Comparison of ENCODE assay signal across 17 cellular contexts in the genomic region with DNA sequence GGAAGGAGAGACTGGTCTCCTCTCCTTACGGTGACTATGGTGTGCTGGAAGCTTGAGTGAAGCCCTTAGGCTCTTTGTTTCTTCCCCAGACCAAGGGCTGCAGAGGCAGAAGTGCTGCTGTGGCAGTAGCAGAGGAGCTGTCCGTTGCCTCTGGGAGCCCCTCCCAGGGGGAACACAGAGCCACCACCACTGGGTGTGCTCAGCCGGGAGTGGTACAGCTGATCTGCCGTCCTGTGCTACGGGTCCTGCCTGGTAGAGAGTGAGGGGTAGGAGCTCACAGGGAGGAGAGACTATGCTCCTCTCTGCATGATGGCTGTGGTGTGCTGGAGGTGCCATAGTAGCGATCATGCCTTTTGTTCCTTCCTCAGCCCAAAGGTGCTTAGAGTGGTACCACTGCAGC.
DNase-seq lines count a peak whose midpoint lies in the region; ATAC-seq and TF ChIP-seq lines count a peak whose summit lies in the region.
"Had no signal": no experiment of that assay in that cellular context is flagged by ENCODE, and none has a peak within 500 bp of the region (broad histone marks: within the 10 kb centered on the region; RNA-seq: fewer than 3 reads in every experiment).

No MANE protein-coding gene starts in this region.

- no peaks in the 10 kb centered on the region for H3K4me1 ChIP-seq in mammary epithelial cell (ENCODE audit: insufficient read depth, low read length)
- H3K4me1 ChIP-seq: BLaER1 had no signal

- no peak for DNase-seq in stimulated activated naive CD8-positive, alpha-beta T cell treated with anti-CD3 and anti-CD28 coated beads, Interleukin-15, Interleukin-2, amounts not matched to agents 100 U/mL and 50 U/mL, for 24 hours
- DNase-seq in stimulated activated naive CD8-positive, alpha-beta T cell treated with anti-CD3 and anti-CD28 coated beads, Interleukin-15, amount 100 ng/mL, for 72 hours = no peak
- DNase-seq in iPS-NIHi7 (ENCODE audit: extremely low spot score) (peak; percentile 8), mammary epithelial cell (no peak)
- DNase-seq in stimulated activated effector memory CD8-positive, alpha-beta T cell treated with anti-CD3 and anti-CD28 coated beads, Interleukin-12 subunit alpha, Interleukin-12 subunit beta, amount 100 ng/mL, for 72 hours (ENCODE audit: low spot score in 2 of 2) = no peak
- DNase-seq in activated CD4-positive, alpha-beta T cell treated with anti-CD3 and anti-CD28 coated beads, Interleukin-2, amount 50 U/mL, for 48 hours = no peak
- DNase-seq: 8988T; CD4-positive, alpha-beta memory T cell; DMS153; DMS79; GF-D8; HFFc6 had no signal

- H3K27ac ChIP-seq in mammary epithelial cell (ENCODE audit: insufficient read depth, low read depth, low read length) = no peak overlapping the region
- H3K27ac ChIP-seq: BLaER1 had no signal

- H3K9me3 ChIP-seq in mammary epithelial cell (replicated peaks; ENCODE audit: insufficient read depth, low read length) = peaks cover 6% of the 10 kb centered on the region
- H3K9me3 ChIP-seq: BLaER1 had no signal

- CTCF ChIA-PET in mammary epithelial cell (lab: Charles Lee; ENCODE audit: low non-redundant PET) = no interaction called here

- TF ChIP-seq CTCF in mammary epithelial cell (conservative IDR thresholded peaks at IDR 0.05 in 1 of 2, IDR thresholded peaks at IDR 0.05 in 1 of 2; ENCODE audit: extremely low read depth in 1 of 2, insufficient read depth in 1 of 2, low read depth in 1 of 2, low read length in 2 of 2) = no peak

- H4K20me1 ChIP-seq in mammary epithelial cell (ENCODE audit: insufficient read depth, low read length) = no peaks in the 10 kb centered on the region
- H4K20me1 ChIP-seq: BLaER1 had no signal

- BruUV-seq in mammary epithelial cell (replicated peaks; lab: Mats Ljungman, UMichigan) = no TSS peak

- no peaks in the 10 kb centered on the region for H3K79me2 ChIP-seq in mammary epithelial cell (ENCODE audit: insufficient read depth, low read length)

- H3K4me1 Mint-ChIP-seq in stimulated activated naive CD8-positive, alpha-beta T cell treated with anti-CD3 and anti-CD28 coated beads, Interleukin-15, amount 100 ng/mL, for 72 hours = no peaks in the 10 kb centered on the region
- H3K4me1 Mint-ChIP-seq in stimulated activated effector memory CD8-positive, alpha-beta T cell treated with anti-CD3 and anti-CD28 coated beads, Interleukin-12 subunit alpha, Interleukin-12 subunit beta, amount 100 ng/mL, for 72 hours = no peaks in the 10 kb centered on the region
- H3K4me1 Mint-ChIP-seq: CD14-positive monocyte; CD4-positive, alpha-beta memory T cell; GM23338 had no signal

- no peak overlapping the region for H2AFZ ChIP-seq in mammary epithelial cell (ENCODE audit: low read depth, low read length)
- H2AFZ ChIP-seq: GM23338 had no signal

- no peak overlapping the region for H3K27ac Mint-ChIP-seq in stimulated activated naive CD8-positive, alpha-beta T cell treated with anti-CD3 and anti-CD28 coated beads, Interleukin-15, amount 100 ng/mL, for 72 hours
- H3K27ac Mint-ChIP-seq in stimulated activated effector memory CD8-positive, alpha-beta T cell treated with anti-CD3 and anti-CD28 coated beads, Interleukin-12 subunit alpha, Interleukin-12 subunit beta, amount 100 ng/mL, for 72 hours = no peak overlapping the region
- H3K27ac Mint-ChIP-seq: CD4-positive, alpha-beta memory T cell; GM23338; HFFc6 had no signal

- H3K9me3 Mint-ChIP-seq in stimulated activated naive CD8-positive, alpha-beta T cell treated with anti-CD3 and anti-CD28 coated beads, Interleukin-15, amount 100 ng/mL, for 72 hours = peaks cover 12 to 25% of the 10 kb centered on the region in 2 donors
- peaks cover 13% of the 10 kb centered on the region for H3K9me3 Mint-ChIP-seq in stimulated activated effector memory CD8-positive, alpha-beta T cell treated with anti-CD3 and anti-CD28 coated beads, Interleukin-12 subunit alpha, Interleukin-12 subunit beta, amount 100 ng/mL, for 72 hours

- no peaks in the 10 kb centered on the region for H3K36me3 ChIP-seq in mammary epithelial cell (ENCODE audit: insufficient read depth, low read length)
- H3K36me3 ChIP-seq: BLaER1 had no signal

- H3K4me2 ChIP-seq in mammary epithelial cell (ENCODE audit: insufficient read depth, low read depth, low read length) = no peak overlapping the region
- H3K4me2 ChIP-seq: BLaER1, GM23338 had no signal

- H3K27me3 Mint-ChIP-seq in stimulated activated naive CD8-positive, alpha-beta T cell treated with anti-CD3 and anti-CD28 coated beads, Interleukin-15, amount 100 ng/mL, for 72 hours = no peaks in the 10 kb centered on the region
- H3K27me3 Mint-ChIP-seq: CD4-positive, alpha-beta memory T cell had no signal

- ATAC-seq in stimulated activated naive CD8-positive, alpha-beta T cell treated with anti-CD3 and anti-CD28 coated beads, Interleukin-15, Interleukin-2, amounts not matched to agents 100 U/mL and 50 U/mL, for 24 hours = peak; percentile 28
- no peak for ATAC-seq in stimulated activated naive CD8-positive, alpha-beta T cell treated with anti-CD3 and anti-CD28 coated beads, Interleukin-15, amount 100 ng/mL, for 72 hours
- peak; percentile 11 for ATAC-seq in stimulated activated effector memory CD8-positive, alpha-beta T cell treated with anti-CD3 and anti-CD28 coated beads, Interleukin-12 subunit alpha, Interleukin-12 subunit beta, amount 100 ng/mL, for 72 hours
- no peak for ATAC-seq in HG02763 (IDR thresholded peaks at IDR 0.05; ENCODE audit: unreplicated experiment)
- ATAC-seq: GM23338, HCT116 had no signal

- dilution Hi-C loops in mammary epithelial cell (cut with HindIII; ENCODE audit: low sequenced_read_pairs) = no loop called here

- no peak overlapping the region for H3K9ac ChIP-seq in mammary epithelial cell (ENCODE audit: insufficient read depth, low read length)
- H3K9ac ChIP-seq: BLaER1 had no signal

- WGBS in mammary epithelial cell (ENCODE audit: low coverage, missing lambda C conversion rate) = 60% methylated on average over 2 of the region's 6 CpGs

- in situ Hi-C loops in mammary epithelial cell (cut with MboI; ENCODE audit: low sequenced_read_pairs in 2 of 2) = no loop called here

- H3K4me3 Mint-ChIP-seq in stimulated activated naive CD8-positive, alpha-beta T cell treated with anti-CD3 and anti-CD28 coated beads, Interleukin-15, amount 100 ng/mL, for 72 hours = no peak overlapping the region
- H3K4me3 Mint-ChIP-seq in stimulated activated effector memory CD8-positive, alpha-beta T cell treated with anti-CD3 and anti-CD28 coated beads, Interleukin-12 subunit alpha, Interleukin-12 subunit beta, amount 100 ng/mL, for 72 hours = no peak overlapping the region
- H3K4me3 Mint-ChIP-seq: CD14-positive monocyte; CD4-positive, alpha-beta memory T cell; GM23338; HFFc6 had no signal

- H3K4me3 ChIP-seq in mammary epithelial cell (replicated peaks in 1 of 3; ENCODE audit: insufficient read depth in 1 of 3, low read depth in 2 of 3, low read length in 3 of 3) = no peak overlapping the region
- H3K4me3 ChIP-seq: BLaER1, GM23338 had no signal

- no peaks in the 10 kb centered on the region for H3K27me3 ChIP-seq in mammary epithelial cell (ENCODE audit: insufficient read depth, low read length)
- H3K27me3 ChIP-seq: BLaER1 had no signal

- intact Hi-C loops in mammary epithelial cell (cut with micrococcal nuclease) = no loop called here

- no peaks in the 10 kb centered on the region for H3K36me3 Mint-ChIP-seq in stimulated activated effector memory CD8-positive, alpha-beta T cell treated with anti-CD3 and anti-CD28 coated beads, Interleukin-12 subunit alpha, Interleukin-12 subunit beta, amount 100 ng/mL, for 72 hours
- H3K36me3 Mint-ChIP-seq: CD14-positive monocyte; CD4-positive, alpha-beta memory T cell had no signal

Comparison
In these comparisons a context has a peak if more than half of its experiments do, and no peak if none do; other contexts are left out.
1. ATAC-seq: peak in stimulated activated naive CD8-positive, alpha-beta T cell treated with anti-CD3 and anti-CD28 coated beads, Interleukin-15, Interleukin-2, amounts not matched to agents 100 U/mL and 50 U/mL, for 24 hours (single experiment) and stimulated activated effector memory CD8-positive, alpha-beta T cell treated with anti-CD3 and anti-CD28 coated beads, Interleukin-12 subunit alpha, Interleukin-12 subunit beta, amount 100 ng/mL, for 72 hours (single experiment); none in stimulated activated naive CD8-positive, alpha-beta T cell treated with anti-CD3 and anti-CD28 coated beads, Interleukin-15, amount 100 ng/mL, for 72 hours (single experiment) and HG02763 (single experiment).